14 cellular contexts compared by ENCODE assay signal in genomic region chr1:3215198-3216045, GRCh38.
"Had no signal": no experiment of that assay in that cellular context is flagged by ENCODE, and none has a peak within 500 bp of the region (broad histone marks: within the 10 kb centered on the region; RNA-seq: fewer than 3 reads in every experiment).

No MANE protein-coding gene starts in this region.

- H3K4me3 Mint-ChIP-seq: activated naive CD8-positive, alpha-beta T cell treated with anti-CD3 and anti-CD28 coated beads, Interleukin-2, amount 10 ng/mL, durations not matched to agents 7 days and 5 days; activated T-cell treated with anti-CD3 and anti-CD28 coated beads, Interleukin-2, amount 50 U/mL, for 4 hours; immature natural killer cell; natural killer cell had no signal

- H3K36me3 ChIP-seq: cardiac muscle cell had no signal

- H3K9me3 ChIP-seq: testis had no signal

- H3K36me3 Mint-ChIP-seq: activated naive CD8-positive, alpha-beta T cell treated with anti-CD3 and anti-CD28 coated beads, Interleukin-2, amount 10 ng/mL, durations not matched to agents 7 days and 5 days; immature natural killer cell; natural killer cell had no signal

- H3K27ac ChIP-seq: cardiac muscle cell, testis had no signal

- DNase-seq: activated CD4-positive, alpha-beta T cell treated with anti-CD3 and anti-CD28 coated beads for 1 hour; activated CD4-positive, alpha-beta T cell treated with anti-CD3 and anti-CD28 coated beads, Interleukin-2, amount 50 U/mL, for 48 hours; activated effector memory CD4-positive, alpha-beta T cell treated with anti-CD3 and anti-CD28 coated beads, Interleukin-2, amount 50 U/mL, for 16 hours; activated naive CD8-positive, alpha-beta T cell treated with anti-CD3 and anti-CD28 coated beads, Interleukin-2, amount 10 ng/mL, durations not matched to agents 7 days and 5 days; activated T-cell treated with anti-CD3 and anti-CD28 coated beads, Interleukin-2, amount 50 U/mL, for 4 hours; effector CD4-positive, alpha-beta T cell; immature natural killer cell; left colon; natural killer cell; stimulated activated CD4-positive, alpha-beta T cell treated with anti-CD3 and anti-CD28 coated beads, Interleukin-12 subunit alpha, Interleukin-12 subunit beta, amount 100 ng/mL, for 4 hours; stimulated activated naive CD4-positive, alpha-beta T cell; T-helper 9 cell; testis had no signal

- H3K4me3 ChIP-seq: cardiac muscle cell, testis had no signal

- H3K27ac Mint-ChIP-seq: activated naive CD8-positive, alpha-beta T cell treated with anti-CD3 and anti-CD28 coated beads, Interleukin-2, amount 10 ng/mL, durations not matched to agents 7 days and 5 days; immature natural killer cell; natural killer cell had no signal

- ATAC-seq: activated T-cell treated with anti-CD3 and anti-CD28 coated beads, Interleukin-2, amount 50 U/mL, for 4 hours; left colon; natural killer cell had no signal

- H3K27me3 ChIP-seq: cardiac muscle cell, testis had no signal

- H3K4me1 Mint-ChIP-seq: activated naive CD8-positive, alpha-beta T cell treated with anti-CD3 and anti-CD28 coated beads, Interleukin-2, amount 10 ng/mL, durations not matched to agents 7 days and 5 days; immature natural killer cell; natural killer cell had no signal

- H3K9me3 Mint-ChIP-seq: activated naive CD8-positive, alpha-beta T cell treated with anti-CD3 and anti-CD28 coated beads, Interleukin-2, amount 10 ng/mL, durations not matched to agents 7 days and 5 days; activated T-cell treated with anti-CD3 and anti-CD28 coated beads, Interleukin-2, amount 50 U/mL, for 4 hours; immature natural killer cell; natural killer cell had no signal
